In genomic region chr7:1704326-1705241, GRCh38 we compare ENCODE assay signal across 21 cellular contexts. TPM values are rescaled to one million over a fixed set of nuclear protein-coding genes. Genes with fewer than 3 reads are reported as not detected.
A peak's percentile ranks its signal among the peaks of the same experiment; 100 is the strongest.
DNase-seq lines count a peak whose midpoint lies in the region; ATAC-seq, FAIRE-seq and TF ChIP-seq lines count a peak whose summit lies in the region.
"Had no signal": no experiment of that assay in that cellular context is flagged by ENCODE, and none has a peak within 500 bp of the region (broad histone marks: within the 10 kb centered on the region; RNA-seq: fewer than 3 reads in every experiment).

No MANE protein-coding gene starts in this region.

- POLR2A ChIA-PET in activated naive CD8-positive, alpha-beta T cell treated with anti-CD3 and anti-CD28 coated beads, Interleukin-2, amount 10 ng/mL, durations not matched to agents 7 days and 5 days (lab: Charles Lee), result no interaction called here
- POLR2A ChIA-PET in Panc1 (lab: Charles Lee), result no interaction called here

- in situ Hi-C loops in Panc1 (cut with HindIII; ENCODE audit: low pct_unique_long_range_greater_than_20kb, low sequenced_read_pairs), result no loop called here

- no TSS peak for BruUV-seq in Panc1 (replicated peaks; lab: Mats Ljungman, UMichigan)

- H3K27ac Mint-ChIP-seq in activated naive CD8-positive, alpha-beta T cell treated with anti-CD3 and anti-CD28 coated beads, Interleukin-2, amount 10 ng/mL, durations not matched to agents 7 days and 5 days, result no peak overlapping the region
- no peak overlapping the region for H3K27ac Mint-ChIP-seq in activated naive CD8-positive, alpha-beta T cell treated with anti-CD3 and anti-CD28 coated beads, Interleukin-2, amount 50 U/mL, for 24 hours
- H3K27ac Mint-ChIP-seq in type B pancreatic cell, result no peak overlapping the region
- H3K27ac Mint-ChIP-seq in activated T-helper 17 cell treated with anti-CD3 and anti-CD28 coated beads, Interleukin-2, amount 50 U/mL, for 72 hours, result no peak overlapping the region
- H3K27ac Mint-ChIP-seq: CD4-positive, alpha-beta T cell; nephron had no signal

- no peak overlapping the region for H3K4me3 ChIP-seq in Panc1 (ENCODE audit: low read depth in 2 of 2, low read length in 2 of 2)
- H3K4me3 ChIP-seq in kidney (ENCODE audit: low read length in 2 of 2), result no peak overlapping the region
- H3K4me3 ChIP-seq: GM23248, SK-N-MC, transverse colon had no signal

- H3K4me1 Mint-ChIP-seq in activated naive CD8-positive, alpha-beta T cell treated with anti-CD3 and anti-CD28 coated beads, Interleukin-2, amount 10 ng/mL, durations not matched to agents 7 days and 5 days, result no peaks in the 10 kb centered on the region
- H3K4me1 Mint-ChIP-seq in activated naive CD8-positive, alpha-beta T cell treated with anti-CD3 and anti-CD28 coated beads, Interleukin-2, amount 50 U/mL, for 24 hours, result no peaks in the 10 kb centered on the region
- no peaks in the 10 kb centered on the region for H3K4me1 Mint-ChIP-seq in type B pancreatic cell (ENCODE audit: unreplicated experiment)
- no peaks in the 10 kb centered on the region for H3K4me1 Mint-ChIP-seq in activated T-helper 17 cell treated with anti-CD3 and anti-CD28 coated beads, Interleukin-2, amount 50 U/mL, for 72 hours

- peaks cover 11% of the 10 kb centered on the region; the same call in 1 of the 2 replicates for H3K9me3 ChIP-seq in Panc1 (ENCODE audit: control insufficient read depth, insufficient read depth, low read depth, low read length)
- H3K9me3 ChIP-seq in kidney (ENCODE audit: control insufficient read depth in 1 of 2, low read length in 2 of 2), result peaks cover 0 to 1% of the 10 kb centered on the region in 2 donors

- CTCF ChIA-PET in Panc1 (lab: Charles Lee), result interaction anchor here (0.6 kb wide), 1 partner anchor 40 kb away, joined by 8 read pairs; no protein-coding TSS in a partner anchor

- no peak overlapping the region for H3K9ac ChIP-seq in kidney (ENCODE audit: low read length in 2 of 2)
- H3K9ac ChIP-seq: GM23248 had no signal

- peaks cover 3% of the 10 kb centered on the region for H3K9me3 Mint-ChIP-seq in activated naive CD8-positive, alpha-beta T cell treated with anti-CD3 and anti-CD28 coated beads, Interleukin-2, amount 10 ng/mL, durations not matched to agents 7 days and 5 days
- H3K9me3 Mint-ChIP-seq in activated naive CD8-positive, alpha-beta T cell treated with anti-CD3 and anti-CD28 coated beads, Interleukin-2, amount 50 U/mL, for 24 hours, result peaks cover 10% of the 10 kb centered on the region
- peaks cover 5% of the 10 kb centered on the region for H3K9me3 Mint-ChIP-seq in type B pancreatic cell
- H3K9me3 Mint-ChIP-seq in activated T-helper 17 cell treated with anti-CD3 and anti-CD28 coated beads, Interleukin-2, amount 50 U/mL, for 72 hours, result no peaks in the 10 kb centered on the region
- H3K9me3 Mint-ChIP-seq: CD4-positive, alpha-beta T cell had no signal

- DNase-seq in activated naive CD8-positive, alpha-beta T cell treated with anti-CD3 and anti-CD28 coated beads, Interleukin-2, amount 10 ng/mL, durations not matched to agents 7 days and 5 days, result peak; percentile 15
- DNase-seq in activated naive CD8-positive, alpha-beta T cell treated with anti-CD3 and anti-CD28 coated beads, Interleukin-2, amount 50 U/mL, for 24 hours, result no peak
- DNase-seq in Panc1 (ENCODE audit: low read depth, low spot score) (no peak), kidney (peak; percentile 43), type B pancreatic cell (ENCODE audit: extremely low spot score, unreplicated experiment) (peak; percentile 62), cerebellar nuclear complex (lab: John Stamatoyannopoulos, UW) (no peak)
- DNase-seq: activated CD4-positive, alpha-beta T cell treated with anti-CD3 and anti-CD28 coated beads for 48 hours; DMS53; effector CD8-positive, alpha-beta T cell; glutamatergic neuron; GM23248; NCI-H1436 treated with DMSO at 0.1 percent for 48 hours; NCI-H2171 treated with DMSO at 0.1 percent for 48 hours; stimulated activated naive CD4-positive, alpha-beta T cell; transverse colon had no signal

- H3K27me3 ChIP-seq in Panc1 (ENCODE audit: control insufficient read depth, insufficient read depth, low read length), result no peaks in the 10 kb centered on the region
- H3K27me3 ChIP-seq: transverse colon had no signal

- H3K27ac ChIP-seq in Panc1 (ENCODE audit: low read length), result no peak overlapping the region
- no peak overlapping the region for H3K27ac ChIP-seq in kidney (ENCODE audit: low read depth in 2 of 2, low read length in 2 of 2)
- H3K27ac ChIP-seq: GM23248, SK-N-MC, transverse colon had no signal

- no peak for FAIRE-seq in kidney (lab: Jason Lieb, UNC)

- no peak for ATAC-seq in activated naive CD8-positive, alpha-beta T cell treated with anti-CD3 and anti-CD28 coated beads, Interleukin-2, amount 10 ng/mL, durations not matched to agents 7 days and 5 days (ENCODE audit: low read depth)
- no peak for ATAC-seq in activated naive CD8-positive, alpha-beta T cell treated with anti-CD3 and anti-CD28 coated beads, Interleukin-2, amount 50 U/mL, for 24 hours
- ATAC-seq in Panc1 (peak; percentile 60), GM21526 (IDR thresholded peaks at IDR 0.05; ENCODE audit: low FRiP score, unreplicated experiment) (no peak)
- no peak for ATAC-seq in activated T-helper 17 cell treated with anti-CD3 and anti-CD28 coated beads, Interleukin-2, amount 50 U/mL, for 72 hours (replicated peaks)

- no peak overlapping the region for H3K4me3 Mint-ChIP-seq in activated naive CD8-positive, alpha-beta T cell treated with anti-CD3 and anti-CD28 coated beads, Interleukin-2, amount 10 ng/mL, durations not matched to agents 7 days and 5 days
- H3K4me3 Mint-ChIP-seq in activated naive CD8-positive, alpha-beta T cell treated with anti-CD3 and anti-CD28 coated beads, Interleukin-2, amount 50 U/mL, for 24 hours, result no peak overlapping the region
- no peak overlapping the region for H3K4me3 Mint-ChIP-seq in type B pancreatic cell
- H3K4me3 Mint-ChIP-seq in activated T-helper 17 cell treated with anti-CD3 and anti-CD28 coated beads, Interleukin-2, amount 50 U/mL, for 72 hours, result no peak overlapping the region
- H3K4me3 Mint-ChIP-seq: CD4-positive, alpha-beta T cell; nephron had no signal

- intact Hi-C loops in Panc1 (cut with micrococcal nuclease; ENCODE audit: unreplicated experiment) (loop anchor here (5.0 kb wide), 1 partner anchor 247 kb away; the partner anchor contains the start of gene MICALL2), kidney (cut with DNase I) (no loop called here)

- H3K4me1 ChIP-seq in Panc1 (ENCODE audit: control insufficient read depth, insufficient read depth, low read length) (peaks cover 23% of the 10 kb centered on the region), kidney (ENCODE audit: control insufficient read depth in 1 of 2, insufficient read depth in 1 of 2, low read depth in 1 of 2, low read length in 2 of 2) (no peaks in the 10 kb centered on the region)
- H3K4me1 ChIP-seq: transverse colon had no signal

- H3K36me3 ChIP-seq in Panc1 (ENCODE audit: control insufficient read depth, insufficient read depth, low read length), result no peaks in the 10 kb centered on the region; the same call in 1 of the 2 replicates
- no peaks in the 10 kb centered on the region for H3K36me3 ChIP-seq in kidney (ENCODE audit: control insufficient read depth in 1 of 2, insufficient read depth in 2 of 2, low read length in 2 of 2)
- H3K36me3 ChIP-seq: transverse colon had no signal

- no peaks in the 10 kb centered on the region for H3K36me3 Mint-ChIP-seq in activated naive CD8-positive, alpha-beta T cell treated with anti-CD3 and anti-CD28 coated beads, Interleukin-2, amount 10 ng/mL, durations not matched to agents 7 days and 5 days
- no peaks in the 10 kb centered on the region for H3K36me3 Mint-ChIP-seq in activated naive CD8-positive, alpha-beta T cell treated with anti-CD3 and anti-CD28 coated beads, Interleukin-2, amount 50 U/mL, for 24 hours (ENCODE audit: low read depth)
- H3K36me3 Mint-ChIP-seq in type B pancreatic cell, result peaks cover under 1% of the 10 kb centered on the region
- no peaks in the 10 kb centered on the region for H3K36me3 Mint-ChIP-seq in activated T-helper 17 cell treated with anti-CD3 and anti-CD28 coated beads, Interleukin-2, amount 50 U/mL, for 72 hours (ENCODE audit: low read depth)

- TF ChIP-seq CTCF in Panc1 (IDR thresholded peaks at IDR 0.05) (no peak), kidney (IDR thresholded peaks at IDR 0.05; ENCODE audit: borderline replicate concordance, extremely low read depth, insufficient read depth) (no peak), type B pancreatic cell (conservative IDR thresholded peaks at IDR 0.05) (no peak)

- peaks cover 2% of the 10 kb centered on the region for H3K27me3 Mint-ChIP-seq in activated naive CD8-positive, alpha-beta T cell treated with anti-CD3 and anti-CD28 coated beads, Interleukin-2, amount 10 ng/mL, durations not matched to agents 7 days and 5 days
- H3K27me3 Mint-ChIP-seq in activated naive CD8-positive, alpha-beta T cell treated with anti-CD3 and anti-CD28 coated beads, Interleukin-2, amount 50 U/mL, for 24 hours, result peaks cover 4% of the 10 kb centered on the region
- H3K27me3 Mint-ChIP-seq in type B pancreatic cell, result peaks cover 8% of the 10 kb centered on the region
- H3K27me3 Mint-ChIP-seq in activated T-helper 17 cell treated with anti-CD3 and anti-CD28 coated beads, Interleukin-2, amount 50 U/mL, for 72 hours, result peaks cover 3% of the 10 kb centered on the region

RNA-seq across cellular contexts. Expression of gene ELFN1, which starts 34.5 kb away (rescaled TPM):
- not detected for total RNA-seq in activated naive CD8-positive, alpha-beta T cell treated with anti-CD3 and anti-CD28 coated beads, Interleukin-2, amount 10 ng/mL, durations not matched to agents 7 days and 5 days
- total RNA-seq in Panc1 (2021; ENCODE audit: unreplicated experiment) (39.0 TPM), kidney (3.8 TPM), type B pancreatic cell (ENCODE audit: low replicate concordance) (5.7 and 5.8 TPM in 2 replicates)
- polyA plus RNA-seq in Panc1 (2012; ENCODE audit: insufficient read length), result 71.7 TPM
- polyA plus RNA-seq in kidney (ENCODE audit: insufficient read depth, low read depth, low replicate concordance), result 3.5 TPM
- under 1 TPM; 0.06 to 0.19 TPM for total RNA-seq in activated T-helper 17 cell treated with anti-CD3 and anti-CD28 coated beads, Interleukin-2, amount 50 U/mL, for 72 hours
- total RNA-seq: CD4-positive, alpha-beta T cell; M059J had no signal

Comparison
In these comparisons a context has a peak if more than half of its experiments do, and no peak if none do; other contexts are left out.
1. DNase-seq: peak in activated naive CD8-positive, alpha-beta T cell treated with anti-CD3 and anti-CD28 coated beads, Interleukin-2, amount 10 ng/mL, durations not matched to agents 7 days and 5 days (single experiment), kidney (single experiment) and type B pancreatic cell (single experiment); none in activated naive CD8-positive, alpha-beta T cell treated with anti-CD3 and anti-CD28 coated beads, Interleukin-2, amount 50 U/mL, for 24 hours (single experiment), Panc1 (single experiment) and cerebellar nuclear complex (0 of 2).